Comparison of ENCODE assay signal across 12 cellular contexts in genomic region chr19:17795495-17795856, GRCh38. TPM values are rescaled to one million over a fixed set of nuclear protein-coding genes. Genes with fewer than 3 reads are reported as not detected.
DNase-seq lines count a peak whose midpoint lies in the region; ATAC-seq, FAIRE-seq and TF ChIP-seq lines count a peak whose summit lies in the region.
"Had no signal": no experiment of that assay in that cellular context is flagged by ENCODE, and none has a peak within 500 bp of the region (broad histone marks: within the 10 kb centered on the region; RNA-seq: fewer than 3 reads in every experiment).

No MANE protein-coding gene starts in this region.

- H3K9me3 Mint-ChIP-seq in activated T-cell treated with anti-CD3 and anti-CD28 coated beads, Interleukin-2, amount 50 U/mL, for 72 hours = no peaks in the 10 kb centered on the region
- H3K9me3 Mint-ChIP-seq: IgD-negative memory B cell, mesothelial cell of epicardium had no signal

- CTCF ChIA-PET in GM10248 (lab: Yijun Ruan, JAX) = interaction anchor here (1.0 kb wide), 1 partner anchor 56 kb away, joined by 3 read pairs; no protein-coding TSS in a partner anchor

- no peaks in the 10 kb centered on the region for H3K4me1 ChIP-seq in breast epithelium
- H3K4me1 ChIP-seq in right lobe of liver = peaks cover 0 to 10% (median 0%) of the 10 kb centered on the region in 4 donors
- H3K4me1 ChIP-seq in upper lobe of right lung = no peaks in the 10 kb centered on the region

- H3K27me3 ChIP-seq in breast epithelium (peaks cover 0 to 20% of the 10 kb centered on the region in 2 donors), right lobe of liver (peaks cover 0 to 8% of the 10 kb centered on the region in 2 donors), upper lobe of right lung (peaks cover 29% of the 10 kb centered on the region)

- no peak overlapping the region for H3K27ac Mint-ChIP-seq in activated T-cell treated with anti-CD3 and anti-CD28 coated beads, Interleukin-2, amount 50 U/mL, for 72 hours
- H3K27ac Mint-ChIP-seq: mesothelial cell of epicardium had no signal

- H3K9me3 ChIP-seq in breast epithelium = no peaks in the 10 kb centered on the region
- H3K9me3 ChIP-seq in right lobe of liver = no peaks in the 10 kb centered on the region
- H3K9me3 ChIP-seq in upper lobe of right lung = no peaks in the 10 kb centered on the region
- H3K9me3 ChIP-seq: tibial nerve had no signal

- 30% methylated on average over 2 of the region's 14 CpGs for WGBS in right lobe of liver (ENCODE audit: insufficient coverage, low coverage, low lambda C conversion rate, missing lambda C conversion rate)

- H3K36me3 ChIP-seq in breast epithelium (no peaks in the 10 kb centered on the region), right lobe of liver (no peaks in the 10 kb centered on the region), upper lobe of right lung (no peaks in the 10 kb centered on the region)
- H3K36me3 ChIP-seq: tibial nerve had no signal

- POLR2A ChIA-PET in GM10248 (lab: Yijun Ruan, JAX) = interaction anchor here (0.6 kb wide), 1 partner anchor 52 kb away, joined by 6 read pairs; the partner anchor contains the start of gene JAK3

- H3K36me3 Mint-ChIP-seq in activated T-cell treated with anti-CD3 and anti-CD28 coated beads, Interleukin-2, amount 50 U/mL, for 72 hours (ENCODE audit: insufficient read depth in 2 of 2) = no peaks in the 10 kb centered on the region
- H3K36me3 Mint-ChIP-seq: IgD-negative memory B cell, mesothelial cell of epicardium had no signal

- DNase-seq in activated T-cell treated with anti-CD3 and anti-CD28 coated beads, Interleukin-2, amount 50 U/mL, for 72 hours = no peak
- no peak for DNase-seq in activated T-cell treated with anti-CD3 and anti-CD28 coated beads, Interleukin-2, amount 50 U/mL, for 48 hours
- no peak for DNase-seq in breast epithelium (ENCODE audit: low spot score in 2 of 2)
- DNase-seq in right lobe of liver = no peak
- DNase-seq in upper lobe of right lung = no peak
- no peak for DNase-seq in H54 (ENCODE audit: insufficient read length, low spot score)
- no peak for DNase-seq in GM10248 (ENCODE audit: extremely low spot score)
- DNase-seq: DND-41 had no signal

- H3K27ac ChIP-seq in breast epithelium = peak overlapping the region; percentile 55 to 59
- no peak overlapping the region for H3K27ac ChIP-seq in right lobe of liver
- no peak overlapping the region for H3K27ac ChIP-seq in upper lobe of right lung

- H3K27me3 Mint-ChIP-seq in activated T-cell treated with anti-CD3 and anti-CD28 coated beads, Interleukin-2, amount 50 U/mL, for 72 hours (ENCODE audit: low read depth) = peaks cover 6% of the 10 kb centered on the region

- ATAC-seq in activated T-cell treated with anti-CD3 and anti-CD28 coated beads, Interleukin-2, amount 50 U/mL, for 72 hours (replicated peaks in 1 of 2) = no peak
- ATAC-seq in right lobe of liver = no peak
- no peak for ATAC-seq in upper lobe of right lung
- no peak for ATAC-seq in GM18520 (IDR thresholded peaks at IDR 0.05; ENCODE audit: unreplicated experiment)

- H3K4me3 Mint-ChIP-seq in activated T-cell treated with anti-CD3 and anti-CD28 coated beads, Interleukin-2, amount 50 U/mL, for 72 hours = peak overlapping the region; percentile 78 to 80
- H3K4me3 Mint-ChIP-seq: mesothelial cell of epicardium had no signal

- intact Hi-C loops in breast epithelium (cut with DNase I; ENCODE audit: low total_unique reads) (loop anchor here (5.0 kb wide), 1 partner anchor 768 kb away; the partner anchor contains the start of gene CPAMD8), right lobe of liver (cut with DNase I) (no loop called here), upper lobe of right lung (cut with DNase I) (no loop called here)

- TF ChIP-seq POLR2A in breast epithelium (IDR thresholded peaks at IDR 0.05) (no peak), right lobe of liver (IDR thresholded peaks at IDR 0.05) (no peak), H54 (IDR thresholded peaks at IDR 0.05; ENCODE audit: low read depth, low read length) (no peak)

- TF ChIP-seq CTCF in breast epithelium (IDR thresholded peaks at IDR 0.05) = no peak
- no peak for TF ChIP-seq CTCF in right lobe of liver (IDR thresholded peaks at IDR 0.05)
- TF ChIP-seq CTCF in upper lobe of right lung (IDR thresholded peaks at IDR 0.05) = no peak
- no peak for TF ChIP-seq CTCF in GM10248 (IDR thresholded peaks at IDR 0.05; ENCODE audit: control extremely low read depth, extremely low read depth, low read depth, missing control alignments)

- FAIRE-seq in H54 (lab: Jason Lieb, UNC) = no peak

- peak overlapping the region in 2 of 3 donors; percentile 44 to 59 for H3K4me3 ChIP-seq in breast epithelium
- peak overlapping the region in 2 of 3 donors; percentile 10 to 37 for H3K4me3 ChIP-seq in right lobe of liver
- H3K4me3 ChIP-seq in upper lobe of right lung = peak overlapping the region; percentile 14

- peaks cover 63% of the 10 kb centered on the region for H3K4me1 Mint-ChIP-seq in activated T-cell treated with anti-CD3 and anti-CD28 coated beads, Interleukin-2, amount 50 U/mL, for 72 hours (ENCODE audit: low read depth)

RNA-seq across cellular contexts. Expression of gene B3GNT3, which starts 0.5 kb away (rescaled TPM):
- total RNA-seq in activated T-cell treated with anti-CD3 and anti-CD28 coated beads, Interleukin-2, amount 50 U/mL, for 72 hours = under 1 TPM in 1 of 2 donors, not detected in 1; 0.36 TPM
- 1 to 10 TPM in 2 of 3 donors, under 1 TPM in 1; 0.32 to 6.9 (median 2.0) TPM for total RNA-seq in breast epithelium
- total RNA-seq in right lobe of liver = 10 to 100 TPM in 2 of 6 experiments, 1 to 10 TPM in 3, under 1 TPM in 1; 0.26 to 13.6 (median 3.1) TPM
- 2.1 TPM for total RNA-seq in upper lobe of right lung
- total RNA-seq: mesothelial cell of epicardium had no signal

RNA-seq across cellular contexts. Expression of gene INSL3, which starts 25.8 kb away (rescaled TPM):
- total RNA-seq in activated T-cell treated with anti-CD3 and anti-CD28 coated beads, Interleukin-2, amount 50 U/mL, for 72 hours = 10 to 100 TPM in 1 of 2 donors, 1 to 10 TPM in 1; 6.8 to 12.5 TPM
- total RNA-seq in breast epithelium (under 1 TPM in 1 of 3 donors, not detected in 2; 0.66 TPM), right lobe of liver (not detected), upper lobe of right lung (not detected)
- total RNA-seq: tibial nerve had no signal

RNA-seq across cellular contexts. Expression of gene FCHO1, which starts 44.2 kb away (rescaled TPM):
- 10 to 100 TPM; 70.8 to 93.9 TPM for total RNA-seq in activated T-cell treated with anti-CD3 and anti-CD28 coated beads, Interleukin-2, amount 50 U/mL, for 72 hours
- total RNA-seq in breast epithelium = 1 to 10 TPM; 1.6 to 5.3 (median 2.9) TPM
- 1 to 10 TPM in 4 of 6 experiments, under 1 TPM in 2; 0.93 to 3.6 (median 1.3) TPM for total RNA-seq in right lobe of liver
- total RNA-seq in upper lobe of right lung = 7.4 TPM

RNA-seq across cellular contexts. Expression of gene JAK3, which starts 52.3 kb away (rescaled TPM):
- total RNA-seq in activated T-cell treated with anti-CD3 and anti-CD28 coated beads, Interleukin-2, amount 50 U/mL, for 72 hours = 100 to 1,000 TPM; 235 to 247 TPM
- total RNA-seq in breast epithelium (10 to 100 TPM in 1 of 3 donors, 1 to 10 TPM in 2; 2.8 to 13.1 (median 3.5) TPM), right lobe of liver (1 to 10 TPM; 1.1 to 5.5 (median 2.3) TPM), upper lobe of right lung (15.1 TPM)

Comparison
In these comparisons a context has a peak if more than half of its experiments do, and no peak if none do; other contexts are left out.
1. H3K27ac ChIP-seq: peak in breast epithelium (2 of 2); none in right lobe of liver (0 of 3) and upper lobe of right lung (single experiment).
2. Peak in every context shown above with its lines, with median percentiles within 50 percentile points of each other: H3K4me3 ChIP-seq.